Comparison of ENCODE assay signal across 1 cellular context in the genomic region with DNA sequence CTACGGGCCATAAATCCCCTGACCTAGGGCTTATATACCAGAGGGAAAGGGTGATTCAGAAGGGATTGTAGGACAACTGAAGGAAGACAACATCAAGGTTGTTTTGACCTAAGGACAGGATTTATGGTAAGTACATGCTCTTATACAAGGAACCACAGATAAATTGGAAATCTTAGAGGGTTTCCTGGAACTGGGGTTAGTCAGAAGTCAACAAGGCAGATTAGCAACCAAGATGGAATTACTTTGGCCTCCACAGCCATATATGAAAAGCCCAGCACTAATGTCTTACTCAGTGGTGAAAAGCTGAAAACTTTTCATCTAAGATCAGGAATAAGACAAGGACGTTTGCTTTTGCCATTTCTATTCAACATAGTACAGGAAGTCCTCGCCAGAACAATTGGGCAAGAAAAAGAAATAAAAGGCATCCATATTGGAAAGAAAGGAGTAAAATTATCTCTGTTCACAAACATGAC.
TF ChIP-seq lines count a peak whose summit lies in the region.

No MANE protein-coding gene starts in this region.

TF ChIP-seq in K562, 482 proteins besides CTCF, POLR2A, EP300 and RAD21 (continues in another document):
- TF ChIP-seq SIN3B (IDR thresholded peaks at IDR 0.05; ENCODE audit: low read depth) (no peak), ZNF551 (CRISPR knock-in tag; IDR thresholded peaks at IDR 0.05) (no peak), HDAC8 (tag; IDR thresholded peaks at IDR 0.05) (no peak), KDM5B (IDR thresholded peaks at IDR 0.05; ENCODE audit: insufficient replicate concordance, low read depth, low read length) (no peak), SMAD3 (CRISPR knock-in tag; conservative IDR thresholded peaks at IDR 0.05) (peak; percentile 88), POLR2AphosphoS2 (IDR thresholded peaks at IDR 0.05; ENCODE audit: low read length) (no peak), DIDO1 (tag; IDR thresholded peaks at IDR 0.05; ENCODE audit: low read depth) (no peak), NFATC3 (IDR thresholded peaks at IDR 0.05) (no peak), SLC30A9 (CRISPR knock-in tag; IDR thresholded peaks at IDR 0.05) (no peak), ZNF217 (CRISPR knock-in tag; IDR thresholded peaks at IDR 0.05) (no peak), JUND (IDR thresholded peaks at IDR 0.05; ENCODE audit: borderline replicate concordance, low read depth, low read length) (peak; percentile 74), JUND (tag; IDR thresholded peaks at IDR 0.05; ENCODE audit: borderline replicate concordance, low read depth, low read length) (peak; percentile 66; the same call in 1 of the 3 replicates), U2AF2 (optimal IDR thresholded peaks at IDR 0.05; ENCODE audit: low read depth, low read length) (no peak), LCOR (CRISPR knock-in tag; IDR thresholded peaks at IDR 0.05) (no peak), TRIM28 (IDR thresholded peaks at IDR 0.05) (no peak), ZNF584 (CRISPR knock-in tag; IDR thresholded peaks at IDR 0.05; ENCODE audit: low read depth) (peak; percentile 89), ZNF175 (CRISPR knock-in tag; IDR thresholded peaks at IDR 0.05; ENCODE audit: low read depth) (peak; percentile 89), HDAC3 (IDR thresholded peaks at IDR 0.05; ENCODE audit: borderline replicate concordance, partially characterized antibody) (peak; percentile 55), TOE1 (IDR thresholded peaks at IDR 0.05; ENCODE audit: borderline replicate concordance) (no peak), TOE1 (CRISPR knock-in tag; IDR thresholded peaks at IDR 0.05; ENCODE audit: borderline replicate concordance, low read depth) (no peak), RCOR1 (IDR thresholded peaks at IDR 0.05; ENCODE audit: borderline replicate concordance in 1 of 2, low read depth in 2 of 2, low read length in 2 of 2) (peak; percentile 36 to 99; a peak in 3 of 4 replicates), KDM1A (IDR thresholded peaks at IDR 0.05) (peak; percentile 99), GTF2A2 (tag; IDR thresholded peaks at IDR 0.05) (no peak), POLR3G (IDR thresholded peaks at IDR 0.05; ENCODE audit: extremely low read depth, insufficient read length, insufficient replicate concordance) (no peak), NR2F6 (CRISPR knock-in tag; IDR thresholded peaks at IDR 0.05) (no peak), ZNF75A (CRISPR knock-in tag; IDR thresholded peaks at IDR 0.05) (no peak), PCBP1 (IDR thresholded peaks at IDR 0.05; ENCODE audit: low read depth, low read length, poor library complexity, severe bottlenecking) (no peak), ZC3H11A (IDR thresholded peaks at IDR 0.05; ENCODE audit: low read depth, low read length) (no peak), CBFA2T2 (conservative IDR thresholded peaks at IDR 0.05) (no peak; the same call in 1 of the 2 replicates), TAF7 (tag; IDR thresholded peaks at IDR 0.05) (no peak), PTBP1 (IDR thresholded peaks at IDR 0.05; ENCODE audit: low read depth, low read length) (no peak), JUN (IDR thresholded peaks at IDR 0.05; ENCODE audit: borderline replicate concordance, low read depth, low read length) (0 out of 2 replicates have a peak, but pooled peaks have one; percentile 47), JUN (CRISPR knock-in tag; IDR thresholded peaks at IDR 0.05; ENCODE audit: borderline replicate concordance) (no peak), ZNF311 (CRISPR knock-in tag; IDR thresholded peaks at IDR 0.05) (peak; percentile 64; the same call in 1 of the 2 replicates), HDGF (IDR thresholded peaks at IDR 0.05) (no peak), PHF20 (IDR thresholded peaks at IDR 0.05; ENCODE audit: partially characterized antibody) (no peak), ARHGAP35 (IDR thresholded peaks at IDR 0.05; ENCODE audit: partially characterized antibody) (no peak), CSDE1 (IDR thresholded peaks at IDR 0.05) (no peak), SMARCE1 (IDR thresholded peaks at IDR 0.05) (peak; percentile 84), GTF2E2 (tag; IDR thresholded peaks at IDR 0.05) (no peak), HDAC1 (IDR thresholded peaks at IDR 0.05) (peak in 1 of 2 experiments; percentile 99; a peak in 2 of 4 replicates)
- TF ChIP-seq, protein P1, sequence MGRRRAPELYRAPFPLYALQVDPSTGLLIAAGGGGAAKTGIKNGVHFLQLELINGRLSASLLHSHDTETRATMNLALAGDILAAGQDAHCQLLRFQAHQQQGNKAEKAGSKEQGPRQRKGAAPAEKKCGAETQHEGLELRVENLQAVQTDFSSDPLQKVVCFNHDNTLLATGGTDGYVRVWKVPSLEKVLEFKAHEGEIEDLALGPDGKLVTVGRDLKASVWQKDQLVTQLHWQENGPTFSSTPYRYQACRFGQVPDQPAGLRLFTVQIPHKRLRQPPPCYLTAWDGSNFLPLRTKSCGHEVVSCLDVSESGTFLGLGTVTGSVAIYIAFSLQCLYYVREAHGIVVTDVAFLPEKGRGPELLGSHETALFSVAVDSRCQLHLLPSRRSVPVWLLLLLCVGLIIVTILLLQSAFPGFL (CRISPR knock-in tag; IDR thresholded peaks at IDR 0.05): no peak
- TF ChIP-seq, protein P2, sequence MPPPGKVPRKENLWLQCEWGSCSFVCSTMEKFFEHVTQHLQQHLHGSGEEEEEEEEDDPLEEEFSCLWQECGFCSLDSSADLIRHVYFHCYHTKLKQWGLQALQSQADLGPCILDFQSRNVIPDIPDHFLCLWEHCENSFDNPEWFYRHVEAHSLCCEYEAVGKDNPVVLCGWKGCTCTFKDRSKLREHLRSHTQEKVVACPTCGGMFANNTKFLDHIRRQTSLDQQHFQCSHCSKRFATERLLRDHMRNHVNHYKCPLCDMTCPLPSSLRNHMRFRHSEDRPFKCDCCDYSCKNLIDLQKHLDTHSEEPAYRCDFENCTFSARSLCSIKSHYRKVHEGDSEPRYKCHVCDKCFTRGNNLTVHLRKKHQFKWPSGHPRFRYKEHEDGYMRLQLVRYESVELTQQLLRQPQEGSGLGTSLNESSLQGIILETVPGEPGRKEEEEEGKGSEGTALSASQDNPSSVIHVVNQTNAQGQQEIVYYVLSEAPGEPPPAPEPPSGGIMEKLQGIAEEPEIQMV (tag; conservative IDR thresholded peaks at IDR 0.05; ENCODE audit: low read depth): peak; percentile 79
- TF ChIP-seq, protein P3, sequence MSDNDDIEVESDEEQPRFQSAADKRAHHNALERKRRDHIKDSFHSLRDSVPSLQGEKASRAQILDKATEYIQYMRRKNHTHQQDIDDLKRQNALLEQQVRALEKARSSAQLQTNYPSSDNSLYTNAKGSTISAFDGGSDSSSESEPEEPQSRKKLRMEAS (CRISPR knock-in tag; IDR thresholded peaks at IDR 0.05): no peak
- TF ChIP-seq, protein P4, sequence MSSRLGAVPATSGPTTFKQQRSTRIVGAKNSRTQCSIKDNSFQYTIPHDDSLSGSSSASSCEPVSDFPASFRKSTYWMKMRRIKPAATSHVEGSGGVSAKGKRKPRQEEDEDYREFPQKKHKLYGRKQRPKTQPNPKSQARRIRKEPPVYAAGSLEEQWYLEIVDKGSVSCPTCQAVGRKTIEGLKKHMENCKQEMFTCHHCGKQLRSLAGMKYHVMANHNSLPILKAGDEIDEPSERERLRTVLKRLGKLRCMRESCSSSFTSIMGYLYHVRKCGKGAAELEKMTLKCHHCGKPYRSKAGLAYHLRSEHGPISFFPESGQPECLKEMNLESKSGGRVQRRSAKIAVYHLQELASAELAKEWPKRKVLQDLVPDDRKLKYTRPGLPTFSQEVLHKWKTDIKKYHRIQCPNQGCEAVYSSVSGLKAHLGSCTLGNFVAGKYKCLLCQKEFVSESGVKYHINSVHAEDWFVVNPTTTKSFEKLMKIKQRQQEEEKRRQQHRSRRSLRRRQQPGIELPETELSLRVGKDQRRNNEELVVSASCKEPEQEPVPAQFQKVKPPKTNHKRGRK (tag; IDR thresholded peaks at IDR 0.05): no peak
- TF ChIP-seq, protein P5, sequence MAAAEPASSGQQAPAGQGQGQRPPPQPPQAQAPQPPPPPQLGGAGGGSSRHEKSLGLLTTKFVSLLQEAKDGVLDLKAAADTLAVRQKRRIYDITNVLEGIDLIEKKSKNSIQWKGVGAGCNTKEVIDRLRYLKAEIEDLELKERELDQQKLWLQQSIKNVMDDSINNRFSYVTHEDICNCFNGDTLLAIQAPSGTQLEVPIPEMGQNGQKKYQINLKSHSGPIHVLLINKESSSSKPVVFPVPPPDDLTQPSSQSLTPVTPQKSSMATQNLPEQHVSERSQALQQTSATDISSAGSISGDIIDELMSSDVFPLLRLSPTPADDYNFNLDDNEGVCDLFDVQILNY (CRISPR knock-in tag; IDR thresholded peaks at IDR 0.05): no peak
- TF ChIP-seq, protein P6, sequence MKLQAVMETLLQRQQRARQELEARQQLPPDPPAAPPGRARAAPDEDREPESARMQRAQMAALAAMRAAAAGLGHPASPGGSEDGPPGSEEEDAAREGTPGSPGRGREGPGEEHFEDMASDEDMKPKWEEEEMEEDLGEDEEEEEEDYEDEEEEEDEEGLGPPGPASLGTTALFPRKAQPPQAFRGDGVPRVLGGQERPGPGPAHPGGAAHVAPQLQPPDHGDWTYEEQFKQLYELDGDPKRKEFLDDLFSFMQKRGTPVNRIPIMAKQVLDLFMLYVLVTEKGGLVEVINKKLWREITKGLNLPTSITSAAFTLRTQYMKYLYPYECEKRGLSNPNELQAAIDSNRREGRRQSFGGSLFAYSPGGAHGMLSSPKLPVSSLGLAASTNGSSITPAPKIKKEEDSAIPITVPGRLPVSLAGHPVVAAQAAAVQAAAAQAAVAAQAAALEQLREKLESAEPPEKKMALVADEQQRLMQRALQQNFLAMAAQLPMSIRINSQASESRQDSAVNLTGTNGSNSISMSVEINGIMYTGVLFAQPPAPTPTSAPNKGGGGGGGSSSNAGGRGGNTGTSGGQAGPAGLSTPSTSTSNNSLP (IDR thresholded peaks at IDR 0.05; ENCODE audit: borderline replicate concordance, low read depth, low read length): no peak
- TF ChIP-seq, protein P7, sequence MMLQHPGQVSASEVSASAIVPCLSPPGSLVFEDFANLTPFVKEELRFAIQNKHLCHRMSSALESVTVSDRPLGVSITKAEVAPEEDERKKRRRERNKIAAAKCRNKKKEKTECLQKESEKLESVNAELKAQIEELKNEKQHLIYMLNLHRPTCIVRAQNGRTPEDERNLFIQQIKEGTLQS (IDR thresholded peaks at IDR 0.05): peak; percentile 55; the same call in 1 of the 2 replicates
- TF ChIP-seq, protein P7 (CRISPR knock-in tag; conservative IDR thresholded peaks at IDR 0.05): no peak
- TF ChIP-seq, protein P8, sequence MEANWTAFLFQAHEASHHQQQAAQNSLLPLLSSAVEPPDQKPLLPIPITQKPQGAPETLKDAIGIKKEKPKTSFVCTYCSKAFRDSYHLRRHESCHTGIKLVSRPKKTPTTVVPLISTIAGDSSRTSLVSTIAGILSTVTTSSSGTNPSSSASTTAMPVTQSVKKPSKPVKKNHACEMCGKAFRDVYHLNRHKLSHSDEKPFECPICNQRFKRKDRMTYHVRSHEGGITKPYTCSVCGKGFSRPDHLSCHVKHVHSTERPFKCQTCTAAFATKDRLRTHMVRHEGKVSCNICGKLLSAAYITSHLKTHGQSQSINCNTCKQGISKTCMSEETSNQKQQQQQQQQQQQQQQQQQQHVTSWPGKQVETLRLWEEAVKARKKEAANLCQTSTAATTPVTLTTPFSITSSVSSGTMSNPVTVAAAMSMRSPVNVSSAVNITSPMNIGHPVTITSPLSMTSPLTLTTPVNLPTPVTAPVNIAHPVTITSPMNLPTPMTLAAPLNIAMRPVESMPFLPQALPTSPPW (CRISPR knock-in tag; IDR thresholded peaks at IDR 0.05): no peak
- TF ChIP-seq, protein P9, sequence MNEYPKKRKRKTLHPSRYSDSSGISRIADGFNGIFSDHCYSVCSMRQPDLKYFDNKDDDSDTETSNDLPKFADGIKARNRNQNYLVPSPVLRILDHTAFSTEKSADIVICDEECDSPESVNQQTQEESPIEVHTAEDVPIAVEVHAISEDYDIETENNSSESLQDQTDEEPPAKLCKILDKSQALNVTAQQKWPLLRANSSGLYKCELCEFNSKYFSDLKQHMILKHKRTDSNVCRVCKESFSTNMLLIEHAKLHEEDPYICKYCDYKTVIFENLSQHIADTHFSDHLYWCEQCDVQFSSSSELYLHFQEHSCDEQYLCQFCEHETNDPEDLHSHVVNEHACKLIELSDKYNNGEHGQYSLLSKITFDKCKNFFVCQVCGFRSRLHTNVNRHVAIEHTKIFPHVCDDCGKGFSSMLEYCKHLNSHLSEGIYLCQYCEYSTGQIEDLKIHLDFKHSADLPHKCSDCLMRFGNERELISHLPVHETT (CRISPR knock-in tag; conservative IDR thresholded peaks at IDR 0.05 in 1 of 2, IDR thresholded peaks at IDR 0.05 in 1 of 2): peak in 1 of 2 experiments; percentile 63; a peak in 2 of 4 replicates
- TF ChIP-seq, protein P10, sequence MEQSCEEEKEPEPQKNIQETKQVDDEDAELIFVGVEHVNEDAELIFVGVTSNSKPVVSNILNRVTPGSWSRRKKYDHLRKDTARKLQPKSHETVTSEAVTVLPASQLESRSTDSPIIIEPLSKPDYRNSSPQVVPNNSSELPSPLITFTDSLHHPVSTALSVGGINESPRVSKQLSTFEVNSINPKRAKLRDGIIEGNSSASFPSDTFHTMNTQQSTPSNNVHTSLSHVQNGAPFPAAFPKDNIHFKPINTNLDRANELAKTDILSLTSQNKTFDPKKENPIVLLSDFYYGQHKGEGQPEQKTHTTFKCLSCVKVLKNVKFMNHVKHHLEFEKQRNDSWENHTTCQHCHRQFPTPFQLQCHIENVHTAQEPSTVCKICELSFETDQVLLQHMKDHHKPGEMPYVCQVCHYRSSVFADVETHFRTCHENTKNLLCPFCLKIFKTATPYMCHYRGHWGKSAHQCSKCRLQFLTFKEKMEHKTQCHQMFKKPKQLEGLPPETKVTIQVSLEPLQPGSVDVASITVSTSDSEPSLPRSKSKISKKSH (CRISPR knock-in tag; IDR thresholded peaks at IDR 0.05): no peak
- TF ChIP-seq, protein P11, sequence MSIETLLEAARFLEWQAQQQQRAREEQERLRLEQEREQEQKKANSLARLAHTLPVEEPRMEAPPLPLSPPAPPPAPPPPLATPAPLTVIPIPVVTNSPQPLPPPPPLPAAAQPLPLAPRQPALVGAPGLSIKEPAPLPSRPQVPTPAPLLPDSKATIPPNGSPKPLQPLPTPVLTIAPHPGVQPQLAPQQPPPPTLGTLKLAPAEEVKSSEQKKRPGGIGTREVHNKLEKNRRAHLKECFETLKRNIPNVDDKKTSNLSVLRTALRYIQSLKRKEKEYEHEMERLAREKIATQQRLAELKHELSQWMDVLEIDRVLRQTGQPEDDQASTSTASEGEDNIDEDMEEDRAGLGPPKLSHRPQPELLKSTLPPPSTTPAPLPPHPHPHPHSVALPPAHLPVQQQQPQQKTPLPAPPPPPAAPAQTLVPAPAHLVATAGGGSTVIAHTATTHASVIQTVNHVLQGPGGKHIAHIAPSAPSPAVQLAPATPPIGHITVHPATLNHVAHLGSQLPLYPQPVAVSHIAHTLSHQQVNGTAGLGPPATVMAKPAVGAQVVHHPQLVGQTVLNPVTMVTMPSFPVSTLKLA (conservative IDR thresholded peaks at IDR 0.05): peak in 1 of 2 experiments; percentile 63; a peak in 1 of 4 replicates
- TF ChIP-seq, protein P12, sequence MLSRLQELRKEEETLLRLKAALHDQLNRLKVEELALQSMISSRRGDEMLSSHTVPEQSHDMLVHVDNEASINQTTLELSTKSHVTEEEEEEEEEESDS (CRISPR knock-in tag; IDR thresholded peaks at IDR 0.05): no peak
